Comparison of ENCODE assay signal across 16 cellular contexts in the genomic region with DNA sequence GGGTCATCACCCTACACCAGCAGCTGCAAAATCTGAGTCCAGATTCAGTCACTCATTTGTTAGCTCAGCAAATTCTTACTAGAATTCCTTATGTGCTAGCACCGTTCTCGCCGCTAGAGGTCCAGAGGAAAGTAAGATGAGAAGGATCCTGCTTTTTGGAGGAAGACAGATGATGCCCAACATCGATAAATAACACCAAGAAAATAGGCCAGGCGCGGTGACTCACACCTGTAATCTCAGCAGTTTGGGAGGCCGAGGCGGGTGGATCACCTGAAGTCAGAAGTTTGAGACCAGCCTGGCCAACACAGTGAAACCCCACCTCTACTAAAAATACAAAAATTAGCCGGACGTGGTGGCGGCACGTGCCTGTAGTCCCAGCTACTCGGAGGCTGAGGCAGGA. TPM values are rescaled to one million over a fixed set of nuclear protein-coding genes. Genes with fewer than 3 reads are reported as not detected.
DNase-seq lines count a peak whose midpoint lies in the region; ATAC-seq, FAIRE-seq and TF ChIP-seq lines count a peak whose summit lies in the region.
"Not testable (repeated sequence)": the region's sequence is repeated elsewhere in the genome, so short reads cannot be mapped to it uniquely, and the experiment has no call there.
"Had no signal": no experiment of that assay in that cellular context is flagged by ENCODE, and none has a peak within 500 bp of the region (broad histone marks: within the 10 kb centered on the region; RNA-seq: fewer than 3 reads in every experiment).

No MANE protein-coding gene starts in this region.

- not testable (repeated sequence) for BruUV-seq in HepG2 (replicated peaks; lab: Mats Ljungman, UMichigan)

- not testable (repeated sequence) for DNase-seq in BJ (ENCODE audit: low read depth); HFF-Myc (ENCODE audit: extremely low read depth, low read depth); bronchial epithelial cell (ENCODE audit: low read depth); HepG2 (ENCODE audit: low spot score); osteocyte (ENCODE audit: extremely low spot score, unreplicated experiment); type B pancreatic cell (ENCODE audit: extremely low spot score, unreplicated experiment)
- peak; percentile 66 for DNase-seq in SK-N-DZ (ENCODE audit: low spot score)
- peak; percentile 33 for DNase-seq in fibroblast of pulmonary artery (ENCODE audit: low read depth)

- TF ChIP-seq EP300 in HepG2 (IDR thresholded peaks at IDR 0.05; ENCODE audit: low read depth in 2 of 2, low read length in 2 of 2); HepG2 (CRISPR knock-in tag; IDR thresholded peaks at IDR 0.05; ENCODE audit: borderline replicate concordance): not testable (repeated sequence)

- TF ChIP-seq RAD21 in HepG2 (CRISPR knock-in tag; IDR thresholded peaks at IDR 0.05), result not testable (repeated sequence)

- not testable (repeated sequence) for H3K4me3 ChIP-seq in BJ (ENCODE audit: low read depth, low read length); HFF-Myc (replicated peaks; ENCODE audit: low read depth, low read length); bronchial epithelial cell (ENCODE audit: low read depth, low read length); fibroblast of pulmonary artery (replicated peaks; ENCODE audit: low read depth, low read length); HepG2 (replicated peaks in 1 of 3; ENCODE audit: insufficient read depth in 1 of 3, low read depth in 2 of 3, low read length in 3 of 3)

- peaks cover 13% of the 10 kb centered on the region for H3K27me3 ChIP-seq in BJ (ENCODE audit: control insufficient read depth, insufficient read depth, low read length)
- H3K27me3 ChIP-seq in bronchial epithelial cell (ENCODE audit: control insufficient read depth, insufficient read depth, low read length); HepG2 (ENCODE audit: control insufficient read depth in 1 of 2, insufficient read depth in 2 of 2, low read length in 2 of 2): not testable (repeated sequence)

- not testable (repeated sequence) for H3K79me2 ChIP-seq in HepG2 (ENCODE audit: insufficient read depth, low read length)

- H3K4me1 Mint-ChIP-seq in osteocyte (ENCODE audit: unreplicated experiment); type B pancreatic cell (ENCODE audit: unreplicated experiment): not testable (repeated sequence)

- H3K9me3 ChIP-seq in HepG2 (ENCODE audit: low read length), result not testable (repeated sequence)

- WGBS in HepG2 (ENCODE audit: low lambda C conversion rate), result 95% methylated on average over 13 of the region's 13 CpGs

- H3K27me3 Mint-ChIP-seq in osteocyte (ENCODE audit: unreplicated experiment), result not testable (repeated sequence)
- peaks cover 13% of the 10 kb centered on the region for H3K27me3 Mint-ChIP-seq in type B pancreatic cell

- H3K9me3 Mint-ChIP-seq in osteocyte (ENCODE audit: unreplicated experiment); type B pancreatic cell: not testable (repeated sequence)

- H3K27ac Mint-ChIP-seq in osteocyte (ENCODE audit: unreplicated experiment); type B pancreatic cell: not testable (repeated sequence)

- not testable (repeated sequence) for FAIRE-seq in bronchial epithelial cell (lab: Jason Lieb, UNC); HepG2 (lab: Jason Lieb, UNC)

- H3K36me3 ChIP-seq in BJ (ENCODE audit: control insufficient read depth, insufficient read depth, low read length); bronchial epithelial cell (ENCODE audit: control insufficient read depth, insufficient read depth, low read length): not testable (repeated sequence)
- peaks cover 21 to 23% of the 10 kb centered on the region in 2 experiments; a peak in 4 of 5 replicates for H3K36me3 ChIP-seq in HepG2 (replicated peaks in 1 of 2; ENCODE audit: control insufficient read depth in 1 of 2, insufficient read depth in 2 of 2, low read length in 2 of 2)

- H3K36me3 Mint-ChIP-seq in osteocyte (ENCODE audit: unreplicated experiment); type B pancreatic cell: not testable (repeated sequence)

- intact Hi-C loops in HepG2 (cut with micrococcal nuclease; ENCODE audit: unreplicated experiment), result not testable (repeated sequence)

- TF ChIP-seq CTCF in BJ (IDR thresholded peaks at IDR 0.05; ENCODE audit: insufficient read depth, low read depth, low read length) (peak; percentile 36; the same call in 1 of the 2 replicates), HFF-Myc (IDR thresholded peaks at IDR 0.05; ENCODE audit: low read depth, low read length, missing control alignments) (peak; percentile 23), bronchial epithelial cell (IDR thresholded peaks at IDR 0.05; ENCODE audit: insufficient read depth, low read length, severe bottlenecking) (peak; percentile 5), fibroblast of pulmonary artery (IDR thresholded peaks at IDR 0.05; ENCODE audit: low read length, missing control alignments) (peak; percentile 38), osteocyte (IDR thresholded peaks at IDR 0.05) (peak; percentile 34), type B pancreatic cell (conservative IDR thresholded peaks at IDR 0.05) (peak; percentile 54)
- not testable (repeated sequence) for TF ChIP-seq CTCF in HepG2 (CRISPR knock-in tag; IDR thresholded peaks at IDR 0.05)

- H3K4me1 ChIP-seq in HepG2 (ENCODE audit: insufficient read depth, low read length), result peaks cover 27% of the 10 kb centered on the region

- in situ Hi-C loops in HepG2 (cut with HindIII; ENCODE audit: extremely low pct_ligation_motif_present, low pct_unique_long_range_greater_than_20kb), result not testable (repeated sequence)

- H2AFZ ChIP-seq in HepG2 (ENCODE audit: low read length), result not testable (repeated sequence)

- CTCF ChIA-PET in BJ (lab: Yijun Ruan, JAX), result interaction anchor here (0.6 to 1.6 kb wide), 5 partner anchors 18 to 75 kb away, joined by 3 to 5 read pairs (median 4); partner anchors contain the start of gene LRRC59
- CTCF ChIA-PET in HepG2 (lab: Yijun Ruan, JAX; ENCODE audit: low intra/inter-chr PET ratio, low total read pairs), result not testable (repeated sequence)

- not testable (repeated sequence) for H3K27ac ChIP-seq in HepG2 (ENCODE audit: extremely low read length, insufficient read depth, low read length)

- H4K20me1 ChIP-seq in HepG2 (ENCODE audit: insufficient read depth, low read length), result not testable (repeated sequence)

- not testable (repeated sequence) for H3K9ac ChIP-seq in HepG2 (ENCODE audit: insufficient read depth, low read depth, low read length)

- not testable (repeated sequence) for H3K4me2 ChIP-seq in HepG2 (ENCODE audit: low read depth, low read length)

- POLR2A ChIA-PET in BJ (lab: Charles Lee); HepG2 (lab: Yijun Ruan, JAX): not testable (repeated sequence)

- not testable (repeated sequence) for ATAC-seq in HepG2

- H3K4me3 Mint-ChIP-seq in osteocyte (ENCODE audit: unreplicated experiment); type B pancreatic cell: not testable (repeated sequence)

- TF ChIP-seq POLR2A in HepG2 (IDR thresholded peaks at IDR 0.05; ENCODE audit: insufficient read depth in 1 of 2, low read depth in 2 of 2, low read length in 2 of 2), result not testable (repeated sequence)

RNA-seq across cellular contexts. Expression of gene CHAD, which starts 4.1 kb away (rescaled TPM):
- polyA plus RNA-seq in BJ (2011; rRNA removed) (not detected in 2 replicates), HepG2 (2011; rRNA removed) (1.4 and 2.2 TPM in 2 replicates)
- polyA minus RNA-seq in BJ (2011; rRNA and poly(A)+ RNA removed), result not detected in 2 replicates
- polyA plus RNA-seq in SK-N-DZ (2014; cell fraction: cytosol; rRNA removed), result not detected in 2 replicates
- not detected in 2 replicates for polyA plus RNA-seq in SK-N-DZ (2014; cell fraction: nucleus; rRNA removed)
- total RNA-seq in bronchial epithelial cell (not detected in 2 replicates), HepG2 (2016; rRNA removed; fragmentation: Illumina TruSeq; extraction: Trizol) (not detected in 2 replicates), osteocyte (not detected in 2 replicates), type B pancreatic cell (ENCODE audit: low replicate concordance) (not detected in 2 replicates)
- total RNA-seq in HepG2 (2016; cell fraction: cytosol; rRNA removed; fragmentation: Illumina TruSeq; extraction: Trizol; ENCODE audit: low read depth), result not detected in 2 replicates
- total RNA-seq in HepG2 (2016; cell fraction: insoluble cytoplasmic fraction; rRNA removed; fragmentation: Illumina TruSeq; extraction: Trizol), result 0.09 TPM in 1 of 2 replicates, not detected in the other
- not detected in 2 replicates for total RNA-seq in HepG2 (2016; cell fraction: membrane; rRNA removed; fragmentation: Illumina TruSeq; extraction: Trizol)
- not detected in 2 replicates for total RNA-seq in HepG2 (2016; cell fraction: nucleus; rRNA removed; fragmentation: Illumina TruSeq; extraction: Trizol)
- polyA plus RNA-seq in HepG2 (2011; cell fraction: cytosol; rRNA removed), result 0.56 and 1.1 TPM in 2 replicates
- 7.9 and 10.0 TPM in 2 replicates for polyA plus RNA-seq in HepG2 (2011; cell fraction: nucleus; rRNA removed)
- 4.3 and 5.0 TPM in 2 replicates for polyA plus RNA-seq in HepG2 (2012)
- polyA plus RNA-seq in HepG2 (2016; cell fraction: cytosol; fragmentation: Illumina TruSeq; extraction: Trizol; ENCODE audit: low read depth), result not detected in 2 replicates
- not detected in 2 replicates for polyA plus RNA-seq in HepG2 (2016; cell fraction: insoluble cytoplasmic fraction; fragmentation: Illumina TruSeq; extraction: Trizol; ENCODE audit: low read depth)
- polyA plus RNA-seq in HepG2 (2016; cell fraction: membrane; fragmentation: Illumina TruSeq; extraction: Trizol; ENCODE audit: low read depth), result not detected in 2 replicates
- 1.1 TPM in 1 of 2 replicates, not detected in the other for polyA plus RNA-seq in HepG2 (2016; cell fraction: nucleus; fragmentation: Illumina TruSeq; extraction: Trizol; ENCODE audit: insufficient read depth, low read depth)
- polyA minus RNA-seq in HepG2 (2011; rRNA and poly(A)+ RNA removed; ENCODE audit: low replicate concordance), result 0.07 and 1.3 TPM in 2 replicates
- polyA minus RNA-seq in HepG2 (2011; cell fraction: cytosol; rRNA and poly(A)+ RNA removed), result not detected in 2 replicates
- 0.64 and 0.87 TPM in 2 replicates for polyA minus RNA-seq in HepG2 (2011; cell fraction: nucleus; rRNA and poly(A)+ RNA removed)
- total RNA-seq: activated CD4-positive, alpha-beta T cell treated with anti-CD3 and anti-CD28 coated beads for 36 hours; CD4-positive, alpha-beta T cell; esophagus mucosa; left ventricle myocardium inferior; M059J; NCI-H460; PC-9; T-cell had no signal

RNA-seq across cellular contexts. Expression of gene RSAD1, which starts 5.9 kb away (rescaled TPM):
- 17.5 and 22.6 TPM in 2 replicates for polyA plus RNA-seq in BJ (2011; rRNA removed)
- 7.9 and 13.9 TPM in 2 replicates for polyA minus RNA-seq in BJ (2011; rRNA and poly(A)+ RNA removed)
- 32.0 and 43.5 TPM in 2 replicates for polyA plus RNA-seq in SK-N-DZ (2014; cell fraction: cytosol; rRNA removed)
- polyA plus RNA-seq in SK-N-DZ (2014; cell fraction: nucleus; rRNA removed), result 112 and 117 TPM in 2 replicates
- total RNA-seq in bronchial epithelial cell, result 11.5 and 14.2 TPM in 2 replicates
- total RNA-seq in HepG2 (2016; rRNA removed; fragmentation: Illumina TruSeq; extraction: Trizol), result 16.0 and 22.7 TPM in 2 replicates
- total RNA-seq in HepG2 (2016; cell fraction: cytosol; rRNA removed; fragmentation: Illumina TruSeq; extraction: Trizol; ENCODE audit: low read depth), result 7.3 and 10.0 TPM in 2 replicates
- total RNA-seq in HepG2 (2016; cell fraction: insoluble cytoplasmic fraction; rRNA removed; fragmentation: Illumina TruSeq; extraction: Trizol), result 16.9 and 22.5 TPM in 2 replicates
- total RNA-seq in HepG2 (2016; cell fraction: membrane; rRNA removed; fragmentation: Illumina TruSeq; extraction: Trizol), result 13.4 and 14.3 TPM in 2 replicates
- total RNA-seq in HepG2 (2016; cell fraction: nucleus; rRNA removed; fragmentation: Illumina TruSeq; extraction: Trizol), result 30.4 and 33.5 TPM in 2 replicates
- polyA plus RNA-seq in HepG2 (2011; rRNA removed), result 27.7 and 36.1 TPM in 2 replicates
- 18.4 and 20.0 TPM in 2 replicates for polyA plus RNA-seq in HepG2 (2011; cell fraction: cytosol; rRNA removed)
- 105 and 113 TPM in 2 replicates for polyA plus RNA-seq in HepG2 (2011; cell fraction: nucleus; rRNA removed)
- polyA plus RNA-seq in HepG2 (2012), result 23.6 and 33.3 TPM in 2 replicates
- polyA plus RNA-seq in HepG2 (2016; cell fraction: cytosol; fragmentation: Illumina TruSeq; extraction: Trizol; ENCODE audit: low read depth), result 5.4 and 6.8 TPM in 2 replicates
- 26.1 and 30.3 TPM in 2 replicates for polyA plus RNA-seq in HepG2 (2016; cell fraction: insoluble cytoplasmic fraction; fragmentation: Illumina TruSeq; extraction: Trizol; ENCODE audit: low read depth)
- 12.5 and 12.8 TPM in 2 replicates for polyA plus RNA-seq in HepG2 (2016; cell fraction: membrane; fragmentation: Illumina TruSeq; extraction: Trizol; ENCODE audit: low read depth)
- polyA plus RNA-seq in HepG2 (2016; cell fraction: nucleus; fragmentation: Illumina TruSeq; extraction: Trizol; ENCODE audit: insufficient read depth, low read depth), result 76.0 and 77.9 TPM in 2 replicates
- polyA minus RNA-seq in HepG2 (2011; rRNA and poly(A)+ RNA removed; ENCODE audit: low replicate concordance), result 18.5 and 34.3 TPM in 2 replicates
- polyA minus RNA-seq in HepG2 (2011; cell fraction: cytosol; rRNA and poly(A)+ RNA removed), result 8.6 and 9.4 TPM in 2 replicates
- 53.4 and 55.7 TPM in 2 replicates for polyA minus RNA-seq in HepG2 (2011; cell fraction: nucleus; rRNA and poly(A)+ RNA removed)
- total RNA-seq in osteocyte, result 36.7 and 37.5 TPM in 2 replicates
- 26.6 and 40.7 TPM in 2 replicates for total RNA-seq in type B pancreatic cell (ENCODE audit: low replicate concordance)

RNA-seq across cellular contexts. Expression of gene MYCBPAP, which starts 35.5 kb away (rescaled TPM):
- 0.54 and 0.67 TPM in 2 replicates for polyA plus RNA-seq in BJ (2011; rRNA removed)
- polyA minus RNA-seq in BJ (2011; rRNA and poly(A)+ RNA removed), result 0.10 and 0.14 TPM in 2 replicates
- polyA plus RNA-seq in SK-N-DZ (2014; cell fraction: cytosol; rRNA removed), result not detected in 2 replicates
- not detected in 2 replicates for polyA plus RNA-seq in SK-N-DZ (2014; cell fraction: nucleus; rRNA removed)
- 0.13 and 0.26 TPM in 2 replicates for total RNA-seq in bronchial epithelial cell
- total RNA-seq in HepG2 (2016; rRNA removed; fragmentation: Illumina TruSeq; extraction: Trizol), result 0.24 and 0.36 TPM in 2 replicates
- total RNA-seq in HepG2 (2016; cell fraction: cytosol; rRNA removed; fragmentation: Illumina TruSeq; extraction: Trizol; ENCODE audit: low read depth), result not detected in 2 replicates
- total RNA-seq in HepG2 (2016; cell fraction: insoluble cytoplasmic fraction; rRNA removed; fragmentation: Illumina TruSeq; extraction: Trizol), result 0.09 and 0.32 TPM in 2 replicates
- 0.41 TPM in 1 of 2 replicates, not detected in the other for total RNA-seq in HepG2 (2016; cell fraction: membrane; rRNA removed; fragmentation: Illumina TruSeq; extraction: Trizol)
- 0.47 and 1.0 TPM in 2 replicates for total RNA-seq in HepG2 (2016; cell fraction: nucleus; rRNA removed; fragmentation: Illumina TruSeq; extraction: Trizol)
- 0.18 and 0.22 TPM in 2 replicates for polyA plus RNA-seq in HepG2 (2011; rRNA removed)
- 0.12 and 0.13 TPM in 2 replicates for polyA plus RNA-seq in HepG2 (2011; cell fraction: cytosol; rRNA removed)
- 0.69 and 1.0 TPM in 2 replicates for polyA plus RNA-seq in HepG2 (2011; cell fraction: nucleus; rRNA removed)
- 0.48 and 0.56 TPM in 2 replicates for polyA plus RNA-seq in HepG2 (2012)
- not detected in 2 replicates for polyA plus RNA-seq in HepG2 (2016; cell fraction: cytosol; fragmentation: Illumina TruSeq; extraction: Trizol; ENCODE audit: low read depth)
- polyA plus RNA-seq in HepG2 (2016; cell fraction: insoluble cytoplasmic fraction; fragmentation: Illumina TruSeq; extraction: Trizol; ENCODE audit: low read depth), result 0.36 and 0.41 TPM in 2 replicates
- 0.07 TPM in 1 of 2 replicates, not detected in the other for polyA plus RNA-seq in HepG2 (2016; cell fraction: membrane; fragmentation: Illumina TruSeq; extraction: Trizol; ENCODE audit: low read depth)
- polyA plus RNA-seq in HepG2 (2016; cell fraction: nucleus; fragmentation: Illumina TruSeq; extraction: Trizol; ENCODE audit: insufficient read depth, low read depth), result 0.93 and 1.1 TPM in 2 replicates
- 0.33 TPM in 1 of 2 replicates, not detected in the other for polyA minus RNA-seq in HepG2 (2011; rRNA and poly(A)+ RNA removed; ENCODE audit: low replicate concordance)
- not detected in 2 replicates for polyA minus RNA-seq in HepG2 (2011; cell fraction: cytosol; rRNA and poly(A)+ RNA removed)
- 0.52 and 0.75 TPM in 2 replicates for polyA minus RNA-seq in HepG2 (2011; cell fraction: nucleus; rRNA and poly(A)+ RNA removed)
- 0.46 and 0.81 TPM in 2 replicates for total RNA-seq in osteocyte
- 0.88 and 4.1 TPM in 2 replicates for total RNA-seq in type B pancreatic cell (ENCODE audit: low replicate concordance)
- total RNA-seq: M059J had no signal

RNA-seq across cellular contexts. Expression of gene ACSF2, which starts 46.8 kb away (rescaled TPM):
- polyA plus RNA-seq in BJ (2011; rRNA removed) (19.9 and 25.4 TPM in 2 replicates), HepG2 (2011; rRNA removed) (109 and 117 TPM in 2 replicates)
- 19.8 and 31.7 TPM in 2 replicates for polyA minus RNA-seq in BJ (2011; rRNA and poly(A)+ RNA removed)
- 2.5 and 13.6 TPM in 2 replicates for polyA plus RNA-seq in SK-N-DZ (2014; cell fraction: cytosol; rRNA removed)
- 4.9 and 5.7 TPM in 2 replicates for polyA plus RNA-seq in SK-N-DZ (2014; cell fraction: nucleus; rRNA removed)
- total RNA-seq in bronchial epithelial cell (14.7 and 16.6 TPM in 2 replicates), HepG2 (2016; rRNA removed; fragmentation: Illumina TruSeq; extraction: Trizol) (32.0 and 87.3 TPM in 2 replicates), osteocyte (25.4 and 28.1 TPM in 2 replicates), type B pancreatic cell (ENCODE audit: low replicate concordance) (57.3 and 75.0 TPM in 2 replicates)
- 20.7 and 23.9 TPM in 2 replicates for total RNA-seq in HepG2 (2016; cell fraction: cytosol; rRNA removed; fragmentation: Illumina TruSeq; extraction: Trizol; ENCODE audit: low read depth)
- 26.9 and 94.3 TPM in 2 replicates for total RNA-seq in HepG2 (2016; cell fraction: insoluble cytoplasmic fraction; rRNA removed; fragmentation: Illumina TruSeq; extraction: Trizol)
- total RNA-seq in HepG2 (2016; cell fraction: membrane; rRNA removed; fragmentation: Illumina TruSeq; extraction: Trizol), result 19.8 and 21.0 TPM in 2 replicates
- 90.8 and 95.0 TPM in 2 replicates for total RNA-seq in HepG2 (2016; cell fraction: nucleus; rRNA removed; fragmentation: Illumina TruSeq; extraction: Trizol)
- 68.6 and 80.4 TPM in 2 replicates for polyA plus RNA-seq in HepG2 (2011; cell fraction: cytosol; rRNA removed)
- 334 and 438 TPM in 2 replicates for polyA plus RNA-seq in HepG2 (2011; cell fraction: nucleus; rRNA removed)
- polyA plus RNA-seq in HepG2 (2012), result 79.7 and 97.7 TPM in 2 replicates
- polyA plus RNA-seq in HepG2 (2016; cell fraction: cytosol; fragmentation: Illumina TruSeq; extraction: Trizol; ENCODE audit: low read depth), result 8.6 and 9.0 TPM in 2 replicates
- 26.3 and 30.3 TPM in 2 replicates for polyA plus RNA-seq in HepG2 (2016; cell fraction: insoluble cytoplasmic fraction; fragmentation: Illumina TruSeq; extraction: Trizol; ENCODE audit: low read depth)
- 13.4 and 14.3 TPM in 2 replicates for polyA plus RNA-seq in HepG2 (2016; cell fraction: membrane; fragmentation: Illumina TruSeq; extraction: Trizol; ENCODE audit: low read depth)
- polyA plus RNA-seq in HepG2 (2016; cell fraction: nucleus; fragmentation: Illumina TruSeq; extraction: Trizol; ENCODE audit: insufficient read depth, low read depth), result 198 and 222 TPM in 2 replicates
- polyA minus RNA-seq in HepG2 (2011; rRNA and poly(A)+ RNA removed; ENCODE audit: low replicate concordance), result 87.1 and 260 TPM in 2 replicates
- 32.1 and 36.7 TPM in 2 replicates for polyA minus RNA-seq in HepG2 (2011; cell fraction: cytosol; rRNA and poly(A)+ RNA removed)
- polyA minus RNA-seq in HepG2 (2011; cell fraction: nucleus; rRNA and poly(A)+ RNA removed), result 111 and 114 TPM in 2 replicates

RNA-seq across cellular contexts. Expression of gene EPN3, which starts 59.8 kb away (rescaled TPM):
- polyA plus RNA-seq in BJ (2011; rRNA removed) (not detected in 2 replicates), HepG2 (2011; rRNA removed) (0.05 and 0.11 TPM in 2 replicates)
- not detected in 2 replicates for polyA minus RNA-seq in BJ (2011; rRNA and poly(A)+ RNA removed)
- polyA plus RNA-seq in SK-N-DZ (2014; cell fraction: cytosol; rRNA removed), result 0.07 and 0.21 TPM in 2 replicates
- polyA plus RNA-seq in SK-N-DZ (2014; cell fraction: nucleus; rRNA removed), result 0.03 TPM in 1 of 2 replicates, not detected in the other
- total RNA-seq in bronchial epithelial cell (2.9 and 10.9 TPM in 2 replicates), HepG2 (2016; rRNA removed; fragmentation: Illumina TruSeq; extraction: Trizol) (0.41 and 0.95 TPM in 2 replicates), osteocyte (not detected in 2 replicates), type B pancreatic cell (ENCODE audit: low replicate concordance) (41.7 and 72.1 TPM in 2 replicates)
- total RNA-seq in HepG2 (2016; cell fraction: cytosol; rRNA removed; fragmentation: Illumina TruSeq; extraction: Trizol; ENCODE audit: low read depth), result 0.88 and 1.1 TPM in 2 replicates
- 0.54 and 0.71 TPM in 2 replicates for total RNA-seq in HepG2 (2016; cell fraction: insoluble cytoplasmic fraction; rRNA removed; fragmentation: Illumina TruSeq; extraction: Trizol)
- 0.90 and 1.3 TPM in 2 replicates for total RNA-seq in HepG2 (2016; cell fraction: membrane; rRNA removed; fragmentation: Illumina TruSeq; extraction: Trizol)
- 1.1 and 1.6 TPM in 2 replicates for total RNA-seq in HepG2 (2016; cell fraction: nucleus; rRNA removed; fragmentation: Illumina TruSeq; extraction: Trizol)
- polyA plus RNA-seq in HepG2 (2011; cell fraction: cytosol; rRNA removed), result 0.04 and 0.09 TPM in 2 replicates
- 0.23 and 0.35 TPM in 2 replicates for polyA plus RNA-seq in HepG2 (2011; cell fraction: nucleus; rRNA removed)
- polyA plus RNA-seq in HepG2 (2012), result 0.09 and 0.15 TPM in 2 replicates
- polyA plus RNA-seq in HepG2 (2016; cell fraction: cytosol; fragmentation: Illumina TruSeq; extraction: Trizol; ENCODE audit: low read depth), result 0.40 and 0.55 TPM in 2 replicates
- 1.2 and 1.4 TPM in 2 replicates for polyA plus RNA-seq in HepG2 (2016; cell fraction: insoluble cytoplasmic fraction; fragmentation: Illumina TruSeq; extraction: Trizol; ENCODE audit: low read depth)
- polyA plus RNA-seq in HepG2 (2016; cell fraction: membrane; fragmentation: Illumina TruSeq; extraction: Trizol; ENCODE audit: low read depth), result 0.73 and 0.91 TPM in 2 replicates
- polyA plus RNA-seq in HepG2 (2016; cell fraction: nucleus; fragmentation: Illumina TruSeq; extraction: Trizol; ENCODE audit: insufficient read depth, low read depth), result 1.2 and 1.7 TPM in 2 replicates
- polyA minus RNA-seq in HepG2 (2011; rRNA and poly(A)+ RNA removed; ENCODE audit: low replicate concordance), result 0.35 and 1.4 TPM in 2 replicates
- 0.20 and 0.53 TPM in 2 replicates for polyA minus RNA-seq in HepG2 (2011; cell fraction: cytosol; rRNA and poly(A)+ RNA removed)
- polyA minus RNA-seq in HepG2 (2011; cell fraction: nucleus; rRNA and poly(A)+ RNA removed), result 1.1 and 3.2 TPM in 2 replicates
- total RNA-seq: activated CD4-positive, alpha-beta T cell treated with anti-CD3 and anti-CD28 coated beads for 36 hours; CD4-positive, alpha-beta T cell had no signal
